ENCODE assay signal across 8 cellular contexts in genomic region chr1:39026947-39027507, GRCh38. TPM values are rescaled to one million over a fixed set of nuclear protein-coding genes. Genes with fewer than 3 reads are reported as not detected.
DNase-seq lines count a peak whose midpoint lies in the region; ATAC-seq lines count a peak whose summit lies in the region.

No MANE protein-coding gene starts in this region.

- H3K27me3 ChIP-seq in subcutaneous abdominal adipose tissue (ENCODE audit: control insufficient read depth in 5 of 5, insufficient read depth in 4 of 5, low read length in 5 of 5): no peaks in the 10 kb centered on the region

- H3K4me1 ChIP-seq in subcutaneous abdominal adipose tissue (ENCODE audit: control insufficient read depth in 5 of 5, insufficient read depth in 5 of 5, low read length in 5 of 5): peaks cover 0 to 16% (median 14%) of the 10 kb centered on the region in 5 donors

- no peak for ATAC-seq in HG03095 (IDR thresholded peaks at IDR 0.05; ENCODE audit: unreplicated experiment)

- peaks cover 7% of the 10 kb centered on the region for H3K36me3 Mint-ChIP-seq in activated naive CD8-positive, alpha-beta T cell
- peaks cover 6 to 12% (median 9%) of the 10 kb centered on the region in 3 donors for H3K36me3 Mint-ChIP-seq in immature natural killer cell

- H3K4me1 Mint-ChIP-seq in activated naive CD8-positive, alpha-beta T cell (ENCODE audit: low read depth): peaks cover 41% of the 10 kb centered on the region
- peaks cover 28 to 41% of the 10 kb centered on the region in 2 donors for H3K4me1 Mint-ChIP-seq in immature natural killer cell

- no peaks in the 10 kb centered on the region for H3K27me3 Mint-ChIP-seq in activated naive CD8-positive, alpha-beta T cell
- peaks cover 6 to 15% (median 9%) of the 10 kb centered on the region in 3 donors for H3K27me3 Mint-ChIP-seq in immature natural killer cell (ENCODE audit: low read depth in 3 of 3)

- H3K36me3 ChIP-seq in subcutaneous abdominal adipose tissue (ENCODE audit: control insufficient read depth in 5 of 5, insufficient read depth in 5 of 5, low read length in 5 of 5): peaks cover 8 to 31% (median 21%) of the 10 kb centered on the region in 5 donors

- peak overlapping the region; percentile 88 to 100 (median 98) for H3K4me3 ChIP-seq in subcutaneous abdominal adipose tissue (ENCODE audit: low read depth in 1 of 5, low read length in 5 of 5)

- peak overlapping the region; percentile 89 to 99 (median 93) for H3K9ac ChIP-seq in subcutaneous abdominal adipose tissue (ENCODE audit: low read length in 5 of 5)

- peak overlapping the region; percentile 99 for H3K27ac Mint-ChIP-seq in activated naive CD8-positive, alpha-beta T cell
- H3K27ac Mint-ChIP-seq in immature natural killer cell: peak overlapping the region; percentile 92 to 99 (median 96)

- no peaks in the 10 kb centered on the region for H3K9me3 Mint-ChIP-seq in activated naive CD8-positive, alpha-beta T cell (ENCODE audit: low read depth)
- no peaks in the 10 kb centered on the region for H3K9me3 Mint-ChIP-seq in immature natural killer cell

- peak overlapping the region; percentile 93 for H3K27ac ChIP-seq in subcutaneous abdominal adipose tissue (ENCODE audit: low read depth, low read length)

- H3K9me3 ChIP-seq in subcutaneous abdominal adipose tissue (ENCODE audit: control insufficient read depth in 5 of 5, low read length in 5 of 5): no peaks in the 10 kb centered on the region

- peak overlapping the region; percentile 96 for H3K4me3 Mint-ChIP-seq in activated naive CD8-positive, alpha-beta T cell
- peak overlapping the region; percentile 89 to 100 (median 97) for H3K4me3 Mint-ChIP-seq in immature natural killer cell

- DNase-seq in NCI-H1092 treated with DMSO at 0.1 percent for 48 hours (lab: John Stamatoyannopoulos, UW) (peak; percentile 66), NCI-H1092 (lab: John Stamatoyannopoulos, UW) (no peak), immature natural killer cell (no peak), AG08396 (ENCODE audit: low spot score) (no peak), dedifferentiated amniotic fluid mesenchymal stem cell (ENCODE audit: extremely low spot score) (no peak)

RNA-seq across cellular contexts. Expression of gene NDUFS5, which starts 0.9 kb away (rescaled TPM):
- 100 to 1,000 TPM; 390 to 517 (median 431) TPM for polyA plus RNA-seq in immature natural killer cell

RNA-seq across cellular contexts. Expression of gene AKIRIN1, which starts 36.0 kb away (rescaled TPM):
- 10 to 100 TPM; 69.5 to 89.2 (median 74.8) TPM for polyA plus RNA-seq in immature natural killer cell
